ENCODE assay signal across 26 cellular contexts in the genomic region with DNA sequence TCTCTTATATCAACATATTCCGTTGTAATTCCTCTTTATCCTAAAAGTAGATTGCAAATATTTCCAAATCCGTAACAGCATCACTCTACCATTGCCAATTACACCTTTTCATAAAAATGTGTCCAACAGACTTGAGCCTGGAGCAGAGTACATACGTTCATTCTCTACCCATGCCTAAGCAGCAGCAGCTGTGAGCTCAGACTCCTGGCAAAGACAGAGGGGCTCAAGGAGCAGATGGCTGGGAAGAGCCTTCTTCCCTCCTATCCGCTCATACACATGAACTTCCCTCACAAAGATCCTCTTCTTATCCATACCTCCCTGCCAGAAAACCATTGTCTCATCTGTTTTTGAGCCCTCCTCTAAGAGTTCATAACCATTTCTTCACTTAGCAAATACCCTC.
"Had no signal": no experiment of that assay in that cellular context is flagged by ENCODE, and none has a peak within 500 bp of the region (broad histone marks: within the 10 kb centered on the region; RNA-seq: fewer than 3 reads in every experiment).

No MANE protein-coding gene starts in this region.

- H3K4me2 ChIP-seq: hepatocyte had no signal

- H3K4me1 ChIP-seq: left ventricle myocardium inferior, pancreas, prostate gland had no signal

- DNase-seq: activated CD4-positive, alpha-beta T cell treated with anti-CD3 and anti-CD28 coated beads for 36 hours; activated CD4-positive, CD25-positive, alpha-beta regulatory T cell; activated CD8-positive, alpha-beta memory T cell treated with anti-CD3 and anti-CD28 coated beads, Interleukin-2, amount 10 ng/mL, durations not matched to agents 7 days and 5 days; activated CD8-positive, alpha-beta T cell treated with anti-CD3 and anti-CD28 coated beads, Interleukin-2, amount 10 ng/mL, durations not matched to agents 7 days and 5 days; activated naive CD4-positive, alpha-beta T cell; activated T-cell treated with anti-CD3 and anti-CD28 coated beads, Interleukin-2, amount 50 U/mL, for 48 hours; anterior cingulate cortex; effector CD8-positive, alpha-beta T cell; islet precursor cell; left ventricle myocardium inferior; mesendoderm; mucosa of descending colon; nephron progenitor cell; pancreas; retina; small intestine; stimulated activated CD4-positive, alpha-beta T cell treated with anti-CD3 and anti-CD28 coated beads, Interleukin-4, amount 100 ng/mL, for 24 hours; trophoblast cell had no signal

- H3K4me1 Mint-ChIP-seq: activated CD4-positive, alpha-beta T cell treated with anti-CD3 and anti-CD28 coated beads for 36 hours; activated CD8-positive, alpha-beta memory T cell treated with anti-CD3 and anti-CD28 coated beads, Interleukin-2, amount 10 ng/mL, durations not matched to agents 7 days and 5 days; nephron progenitor cell; stimulated activated effector memory CD8-positive, alpha-beta T cell treated with anti-CD3 and anti-CD28 coated beads, Interleukin-12 subunit alpha, Interleukin-12 subunit beta, amount 100 ng/mL, for 72 hours had no signal

- H3K79me2 ChIP-seq: hepatocyte had no signal

- H3K9me3 ChIP-seq: mucosa of descending colon, pancreas, prostate gland, thoracic aorta had no signal

- H3K27ac Mint-ChIP-seq: activated CD4-positive, alpha-beta T cell treated with anti-CD3 and anti-CD28 coated beads for 36 hours; activated CD8-positive, alpha-beta memory T cell treated with anti-CD3 and anti-CD28 coated beads, Interleukin-2, amount 10 ng/mL, durations not matched to agents 7 days and 5 days; activated CD8-positive, alpha-beta T cell treated with anti-CD3 and anti-CD28 coated beads, Interleukin-2, amount 10 ng/mL, durations not matched to agents 7 days and 5 days; activated naive CD8-positive, alpha-beta T cell; nephron progenitor cell; stimulated activated effector memory CD8-positive, alpha-beta T cell treated with anti-CD3 and anti-CD28 coated beads, Interleukin-12 subunit alpha, Interleukin-12 subunit beta, amount 100 ng/mL, for 72 hours; stimulated activated naive CD8-positive, alpha-beta T cell treated with anti-CD3 and anti-CD28 coated beads, Interleukin-15, Interleukin-2, amounts not matched to agents 100 ng/mL and 50 ng/mL, for 24 hours had no signal

- H3K36me3 Mint-ChIP-seq: activated CD8-positive, alpha-beta memory T cell treated with anti-CD3 and anti-CD28 coated beads, Interleukin-2, amount 10 ng/mL, durations not matched to agents 7 days and 5 days; activated naive CD8-positive, alpha-beta T cell; stimulated activated effector memory CD8-positive, alpha-beta T cell treated with anti-CD3 and anti-CD28 coated beads, Interleukin-12 subunit alpha, Interleukin-12 subunit beta, amount 100 ng/mL, for 72 hours had no signal

- H3K4me3 Mint-ChIP-seq: activated CD4-positive, alpha-beta T cell treated with anti-CD3 and anti-CD28 coated beads for 36 hours; activated CD8-positive, alpha-beta memory T cell treated with anti-CD3 and anti-CD28 coated beads, Interleukin-2, amount 10 ng/mL, durations not matched to agents 7 days and 5 days; activated CD8-positive, alpha-beta T cell treated with anti-CD3 and anti-CD28 coated beads, Interleukin-2, amount 10 ng/mL, durations not matched to agents 7 days and 5 days; activated naive CD8-positive, alpha-beta T cell; nephron progenitor cell; stimulated activated effector memory CD8-positive, alpha-beta T cell treated with anti-CD3 and anti-CD28 coated beads, Interleukin-12 subunit alpha, Interleukin-12 subunit beta, amount 100 ng/mL, for 72 hours; stimulated activated naive CD8-positive, alpha-beta T cell treated with anti-CD3 and anti-CD28 coated beads, Interleukin-15, Interleukin-2, amounts not matched to agents 100 ng/mL and 50 ng/mL, for 24 hours had no signal

- H2AFZ ChIP-seq: hepatocyte had no signal

- H3K27me3 ChIP-seq: hepatocyte, pancreas had no signal

- H3K4me3 ChIP-seq: hepatocyte, left ventricle myocardium inferior, lung, mucosa of descending colon, pancreas, prostate gland, thoracic aorta had no signal

- H3K27ac ChIP-seq: hepatocyte, left ventricle myocardium inferior, pancreas, prostate gland, thoracic aorta had no signal

- H3K36me3 ChIP-seq: left ventricle myocardium inferior, pancreas, prostate gland, thoracic aorta had no signal

- ATAC-seq: activated CD4-positive, alpha-beta T cell treated with anti-CD3 and anti-CD28 coated beads for 36 hours; activated CD8-positive, alpha-beta memory T cell treated with anti-CD3 and anti-CD28 coated beads, Interleukin-2, amount 10 ng/mL, durations not matched to agents 7 days and 5 days; activated CD8-positive, alpha-beta T cell treated with anti-CD3 and anti-CD28 coated beads, Interleukin-2, amount 10 ng/mL, durations not matched to agents 7 days and 5 days; mucosa of descending colon; pancreas; sciatic nerve; stimulated activated effector memory CD8-positive, alpha-beta T cell treated with anti-CD3 and anti-CD28 coated beads, Interleukin-12 subunit alpha, Interleukin-12 subunit beta, amount 100 ng/mL, for 72 hours had no signal

- H3K27me3 Mint-ChIP-seq: activated CD8-positive, alpha-beta memory T cell treated with anti-CD3 and anti-CD28 coated beads, Interleukin-2, amount 10 ng/mL, durations not matched to agents 7 days and 5 days had no signal
